Comparison of ENCODE assay signal across 19 cellular contexts in genomic region chr1:159919236-159919865, GRCh38. TPM values are rescaled to one million over a fixed set of nuclear protein-coding genes. Genes with fewer than 3 reads are reported as not detected.
A peak's percentile ranks its signal among the peaks of the same experiment; 100 is the strongest.
DNase-seq lines count a peak whose midpoint lies in the region; ATAC-seq and TF ChIP-seq lines count a peak whose summit lies in the region.
"Had no signal": no experiment of that assay in that cellular context is flagged by ENCODE, and none has a peak within 500 bp of the region (broad histone marks: within the 10 kb centered on the region; RNA-seq: fewer than 3 reads in every experiment).

No MANE protein-coding gene starts in this region.

- dilution Hi-C loops in IMR-90 (cut with HindIII; ENCODE audit: low sequenced_read_pairs, unreplicated experiment) = no loop called here

- no peak overlapping the region for H3K4me2 ChIP-seq in IMR-90 (ENCODE audit: low read depth, low read length)

- peaks cover 41% of the 10 kb centered on the region for H3K9me1 ChIP-seq in IMR-90 (ENCODE audit: insufficient read depth, low read length)

- TF ChIP-seq RAD21 in IMR-90 (IDR thresholded peaks at IDR 0.05; ENCODE audit: low read length) = no peak

- no peaks in the 10 kb centered on the region for H3K9me3 Mint-ChIP-seq in activated CD4-positive, alpha-beta T cell treated with anti-CD3 and anti-CD28 coated beads for 36 hours (ENCODE audit: low read depth)
- H3K9me3 Mint-ChIP-seq: effector memory CD8-positive, alpha-beta T cell; neural crest cell had no signal

- no peak overlapping the region for H3K23ac ChIP-seq in IMR-90 (ENCODE audit: low read depth, low read length)

- peaks cover 37% of the 10 kb centered on the region for H3K36me3 ChIP-seq in IMR-90 (ENCODE audit: control insufficient read depth, insufficient read depth, low read length)
- H3K36me3 ChIP-seq in effector memory CD4-positive, alpha-beta T cell (ENCODE audit: control insufficient read depth, insufficient read depth, low read length) = peaks cover 46% of the 10 kb centered on the region
- H3K36me3 ChIP-seq in gastrocnemius medialis = peaks cover 0 to 14% of the 10 kb centered on the region in 2 donors

- no peak overlapping the region for H3K9ac ChIP-seq in IMR-90 (ENCODE audit: low read depth, low read length)
- H3K9ac ChIP-seq: GM23248 had no signal

- peak overlapping the region; percentile 38 for H3K27ac Mint-ChIP-seq in activated CD4-positive, alpha-beta T cell treated with anti-CD3 and anti-CD28 coated beads for 36 hours

- H4K5ac ChIP-seq in IMR-90 (ENCODE audit: low read depth, low read length) = no peak overlapping the region

- no peak overlapping the region for H3K14ac ChIP-seq in IMR-90 (replicated peaks; ENCODE audit: low read depth, low read length)

- H3K4me3 ChIP-seq in IMR-90 (ENCODE audit: insufficient read depth, low read depth, low read length) (no peak overlapping the region), gastrocnemius medialis (no peak overlapping the region)
- no peak overlapping the region for H3K4me3 ChIP-seq in effector memory CD4-positive, alpha-beta T cell (ENCODE audit: insufficient read depth, low read depth, low read length, poor library complexity, severe bottlenecking)
- H3K4me3 ChIP-seq: GM23248, tibial artery had no signal

- no peak overlapping the region for H3K4ac ChIP-seq in IMR-90 (ENCODE audit: low read depth, low read length)

- no TSS peak for BruUV-seq in IMR-90 (replicated peaks; lab: Mats Ljungman, UMichigan)

- no peak overlapping the region for H2BK120ac ChIP-seq in IMR-90 (ENCODE audit: low read depth, low read length)

- H2BK20ac ChIP-seq in IMR-90 (ENCODE audit: low read depth, low read length) = no peak overlapping the region

- H3K27ac ChIP-seq in IMR-90 (ENCODE audit: insufficient read depth, low read length) (no peak overlapping the region), gastrocnemius medialis (peak overlapping the region; percentile 6 to 94 (median 18))
- peak overlapping the region; percentile 100 for H3K27ac ChIP-seq in effector memory CD4-positive, alpha-beta T cell (ENCODE audit: insufficient read depth, low read length, poor library complexity, severe bottlenecking)

- no peak overlapping the region for H2BK5ac ChIP-seq in IMR-90 (ENCODE audit: low read depth, low read length, poor library complexity, severe bottlenecking)

- no peak overlapping the region for H3K4me3 Mint-ChIP-seq in activated CD4-positive, alpha-beta T cell treated with anti-CD3 and anti-CD28 coated beads for 36 hours
- H3K4me3 Mint-ChIP-seq: activated naive CD8-positive, alpha-beta T cell; neural crest cell had no signal

- H4K91ac ChIP-seq in IMR-90 (ENCODE audit: insufficient read depth, low read depth, low read length) = no peak overlapping the region

- H4K8ac ChIP-seq in IMR-90 (ENCODE audit: low read depth in 2 of 2, low read length in 2 of 2) = no peak overlapping the region

- peaks cover 80% of the 10 kb centered on the region for H4K20me1 ChIP-seq in IMR-90 (ENCODE audit: insufficient read depth, low read length)

- ATAC-seq in activated CD4-positive, alpha-beta T cell treated with anti-CD3 and anti-CD28 coated beads for 36 hours = no peak
- ATAC-seq in IMR-90 (ENCODE audit: low read depth) = no peak
- no peak for ATAC-seq in gastrocnemius medialis
- no peak for ATAC-seq in HG03039 (IDR thresholded peaks at IDR 0.05; ENCODE audit: unreplicated experiment)
- ATAC-seq: effector memory CD8-positive, alpha-beta T cell had no signal

- intact Hi-C loops in activated CD4-positive, alpha-beta T cell treated with anti-CD3 and anti-CD28 coated beads for 36 hours (cut with DNase I, micrococcal nuclease) = no loop called here
- intact Hi-C loops in IMR-90 (cut with micrococcal nuclease) (no loop called here), gastrocnemius medialis (cut with DNase I; ENCODE audit: low total_unique reads) (no loop called here)

- POLR2A ChIA-PET in activated CD4-positive, alpha-beta T cell treated with anti-CD3 and anti-CD28 coated beads for 36 hours (lab: Charles Lee) = no interaction called here
- POLR2A ChIA-PET in IMR-90 (lab: Charles Lee; ENCODE audit: unreplicated experiment) = no interaction called here

- peaks cover 37% of the 10 kb centered on the region for H3K4me1 ChIP-seq in IMR-90 (ENCODE audit: control insufficient read depth, insufficient read depth, low read length)
- H3K4me1 ChIP-seq in effector memory CD4-positive, alpha-beta T cell (ENCODE audit: control insufficient read depth, insufficient read depth, low read length, poor library complexity, severe bottlenecking) = peaks cover 33% of the 10 kb centered on the region
- H3K4me1 ChIP-seq in gastrocnemius medialis = peaks cover 23 to 37% of the 10 kb centered on the region in 2 donors

- H2AK9ac ChIP-seq in IMR-90 (replicated peaks; ENCODE audit: low read depth, low read length, poor library complexity) = no peak overlapping the region

- no peak for TF ChIP-seq CTCF in IMR-90 (conservative IDR thresholded peaks at IDR 0.05; ENCODE audit: low read depth, low read length)
- TF ChIP-seq CTCF in gastrocnemius medialis (IDR thresholded peaks at IDR 0.05 in 4 of 5, conservative IDR thresholded peaks at IDR 0.05 in 1 of 5) = no peak
- TF ChIP-seq CTCF in GM13976 (IDR thresholded peaks at IDR 0.05; ENCODE audit: borderline replicate concordance, control extremely low read depth, extremely low read depth, insufficient read depth, missing control alignments) = no peak

- no peak overlapping the region for H2BK15ac ChIP-seq in IMR-90 (ENCODE audit: low read depth, low read length)

- H3K27me3 ChIP-seq in IMR-90 (ENCODE audit: control insufficient read depth, insufficient read depth, low read length) (no peaks in the 10 kb centered on the region), gastrocnemius medialis (peaks cover 0 to 3% (median under 1%) of the 10 kb centered on the region in 3 donors)
- H3K27me3 ChIP-seq in effector memory CD4-positive, alpha-beta T cell (replicated peaks; ENCODE audit: control insufficient read depth, insufficient read depth, low read length, poor library complexity, severe bottlenecking) = no peaks in the 10 kb centered on the region
- H3K27me3 ChIP-seq: tibial artery had no signal

- CTCF ChIA-PET in activated CD4-positive, alpha-beta T cell treated with anti-CD3 and anti-CD28 coated beads for 36 hours (lab: Charles Lee) = no interaction called here
- CTCF ChIA-PET in IMR-90 (lab: Yijun Ruan, JAX) = no interaction called here

- H3K56ac ChIP-seq in IMR-90 (ENCODE audit: extremely low read depth, insufficient read depth, low read length) = no peak overlapping the region

- no peak overlapping the region for H3K18ac ChIP-seq in IMR-90 (ENCODE audit: low read depth, low read length)

- H3K36me3 Mint-ChIP-seq in activated CD4-positive, alpha-beta T cell treated with anti-CD3 and anti-CD28 coated beads for 36 hours (ENCODE audit: low read depth) = peaks cover 71% of the 10 kb centered on the region

- H2AFZ ChIP-seq in IMR-90 (replicated peaks; ENCODE audit: low read length, poor library complexity) = no peak overlapping the region
- H2AFZ ChIP-seq: GM23248 had no signal

- H3K9me3 ChIP-seq in IMR-90 (ENCODE audit: control insufficient read depth, insufficient read depth, low read length) (no peaks in the 10 kb centered on the region), gastrocnemius medialis (no peaks in the 10 kb centered on the region)
- no peaks in the 10 kb centered on the region for H3K9me3 ChIP-seq in effector memory CD4-positive, alpha-beta T cell (ENCODE audit: control insufficient read depth, low read length)
- H3K9me3 ChIP-seq: tibial artery had no signal

- peaks cover 55% of the 10 kb centered on the region for H3K4me1 Mint-ChIP-seq in activated CD4-positive, alpha-beta T cell treated with anti-CD3 and anti-CD28 coated beads for 36 hours

- peaks cover 9 to 72% of the 10 kb centered on the region in 2 experiments for H3K79me1 ChIP-seq in IMR-90 (ENCODE audit: low read depth in 1 of 2, low read length in 2 of 2)

- 0 out of 2 replicates have a peak overlapping the region, but pooled peaks have one; percentile 14 for H2AK5ac ChIP-seq in IMR-90 (ENCODE audit: low read depth, low read length)

- WGBS in IMR-90 (ENCODE audit: extremely low coverage in 2 of 2, insufficient read length in 1 of 2), 2 experiments = 97% methylated on average over 4 of the region's 10 CpGs; no CpG with 5 or more reads in 1 of the 2 experiments

- in situ Hi-C loops in IMR-90 (cut with MboI; ENCODE audit: low sequenced_read_pairs) (no loop called here), gastrocnemius medialis (cut with MboI; ENCODE audit: low sequenced_read_pairs in 4 of 4) (no loop called here), GM13976 (cut with MboI; ENCODE audit: low sequenced_read_pairs, unreplicated experiment) (no loop called here)

- no peaks in the 10 kb centered on the region for H3K27me3 Mint-ChIP-seq in activated CD4-positive, alpha-beta T cell treated with anti-CD3 and anti-CD28 coated beads for 36 hours
- H3K27me3 Mint-ChIP-seq: activated naive CD8-positive, alpha-beta T cell; effector memory CD8-positive, alpha-beta T cell had no signal

- no peak for DNase-seq in activated CD4-positive, alpha-beta T cell treated with anti-CD3 and anti-CD28 coated beads for 36 hours
- no peak for DNase-seq in activated CD4-positive, alpha-beta T cell treated with anti-CD3 and anti-CD28 coated beads, Interleukin-2, amount 50 U/mL, for 4 hours
- DNase-seq in IMR-90 = no peak
- DNase-seq in effector memory CD4-positive, alpha-beta T cell = no peak
- no peak for DNase-seq in gastrocnemius medialis
- no peak for DNase-seq in GM13976 (ENCODE audit: low spot score)
- DNase-seq in NCI-H1092 treated with DMSO at 0.1 percent for 48 hours (lab: John Stamatoyannopoulos, UW) = no peak
- DNase-seq: effector memory CD8-positive, alpha-beta T cell; GM23248; MM.1S; NCI-H1930; NCI-H526; stimulated activated CD4-positive, alpha-beta T cell treated with anti-CD3 and anti-CD28 coated beads, Interleukin-2, amount 100 ng/mL, for 24 hours; tibial artery had no signal

- TF ChIP-seq POLR2A in IMR-90 (IDR thresholded peaks at IDR 0.05; ENCODE audit: low read depth, low read length) (no peak), gastrocnemius medialis (IDR thresholded peaks at IDR 0.05) (no peak)

RNA-seq across cellular contexts. Expression of gene TAGLN2, which starts 6.0 kb away (rescaled TPM):
- total RNA-seq in activated CD4-positive, alpha-beta T cell treated with anti-CD3 and anti-CD28 coated beads for 36 hours = 100 to 1,000 TPM; 410 to 495 TPM
- total RNA-seq in IMR-90 (2012; rRNA removed) (365 and 440 TPM in 2 replicates), gastrocnemius medialis (10 to 100 TPM; 28.8 to 48.2 (median 37.5) TPM)
- polyA plus RNA-seq in IMR-90 (2012; rRNA removed) = 634 and 646 TPM in 2 replicates
- 328 and 686 TPM in 2 replicates for polyA plus RNA-seq in IMR-90 (2012; cell fraction: cytosol; rRNA removed)
- 327 and 351 TPM in 2 replicates for polyA plus RNA-seq in IMR-90 (2012; cell fraction: nucleus; rRNA removed; ENCODE audit: low replicate concordance)

RNA-seq across cellular contexts. Expression of gene CFAP45, which starts 19.4 kb away (rescaled TPM):
- total RNA-seq in activated CD4-positive, alpha-beta T cell treated with anti-CD3 and anti-CD28 coated beads for 36 hours = 1 to 10 TPM in 1 of 2 experiments, under 1 TPM in 1; 0.98 to 1.1 TPM
- total RNA-seq in IMR-90 (2012; rRNA removed) (0.56 and 0.72 TPM in 2 replicates), gastrocnemius medialis (not detected)
- polyA plus RNA-seq in IMR-90 (2012; rRNA removed) = 0.51 and 0.55 TPM in 2 replicates
- polyA plus RNA-seq in IMR-90 (2012; cell fraction: cytosol; rRNA removed) = 0.14 and 0.71 TPM in 2 replicates
- 0.63 and 1.3 TPM in 2 replicates for polyA plus RNA-seq in IMR-90 (2012; cell fraction: nucleus; rRNA removed; ENCODE audit: low replicate concordance)
- total RNA-seq: GM23248, liver, neural crest cell had no signal

RNA-seq across cellular contexts. Expression of gene IGSF9, which starts 26.1 kb away (rescaled TPM):
- under 1 TPM in 1 of 2 experiments, not detected in 1; 0.07 TPM for total RNA-seq in activated CD4-positive, alpha-beta T cell treated with anti-CD3 and anti-CD28 coated beads for 36 hours
- total RNA-seq in IMR-90 (2012; rRNA removed) (not detected in 2 replicates), gastrocnemius medialis (under 1 TPM in 2 of 4 donors, not detected in 2; 0.10 to 0.11 TPM)
- 0.05 and 0.07 TPM in 2 replicates for polyA plus RNA-seq in IMR-90 (2012; rRNA removed)
- 0.02 and 0.05 TPM in 2 replicates for polyA plus RNA-seq in IMR-90 (2012; cell fraction: cytosol; rRNA removed)
- 0.07 and 0.29 TPM in 2 replicates for polyA plus RNA-seq in IMR-90 (2012; cell fraction: nucleus; rRNA removed; ENCODE audit: low replicate concordance)
- total RNA-seq: GM23248 had no signal

RNA-seq across cellular contexts. Expression of gene SLAMF9, which starts 34.7 kb away (rescaled TPM):
- not detected for total RNA-seq in activated CD4-positive, alpha-beta T cell treated with anti-CD3 and anti-CD28 coated beads for 36 hours
- total RNA-seq in IMR-90 (2012; rRNA removed) = 0.18 and 0.28 TPM in 2 replicates
- polyA plus RNA-seq in IMR-90 (2012; rRNA removed) = 0.27 and 0.67 TPM in 2 replicates
- polyA plus RNA-seq in IMR-90 (2012; cell fraction: cytosol; rRNA removed) = 0.14 and 0.19 TPM in 2 replicates
- 0.07 TPM in 1 of 2 replicates, not detected in the other for polyA plus RNA-seq in IMR-90 (2012; cell fraction: nucleus; rRNA removed; ENCODE audit: low replicate concordance)
- total RNA-seq in gastrocnemius medialis = not detected
- total RNA-seq: A172, GM23248, neural crest cell had no signal

RNA-seq across cellular contexts. Expression of gene VSIG8, which starts 56.9 kb away (rescaled TPM):
- total RNA-seq in activated CD4-positive, alpha-beta T cell treated with anti-CD3 and anti-CD28 coated beads for 36 hours = under 1 TPM in 1 of 2 experiments, not detected in 1; 0.11 TPM
- total RNA-seq in IMR-90 (2012; rRNA removed) (not detected in 2 replicates), gastrocnemius medialis (not detected)
- not detected in 2 replicates for polyA plus RNA-seq in IMR-90 (2012; rRNA removed)
- polyA plus RNA-seq in IMR-90 (2012; cell fraction: cytosol; rRNA removed) = 0.05 TPM in 1 of 2 replicates, not detected in the other
- 0.05 and 0.37 TPM in 2 replicates for polyA plus RNA-seq in IMR-90 (2012; cell fraction: nucleus; rRNA removed; ENCODE audit: low replicate concordance)
- total RNA-seq: A172, GM23248, neural crest cell had no signal
- polyA plus RNA-seq: GM23248, liver had no signal
